18 cellular contexts compared by ENCODE assay signal in the genomic region with DNA sequence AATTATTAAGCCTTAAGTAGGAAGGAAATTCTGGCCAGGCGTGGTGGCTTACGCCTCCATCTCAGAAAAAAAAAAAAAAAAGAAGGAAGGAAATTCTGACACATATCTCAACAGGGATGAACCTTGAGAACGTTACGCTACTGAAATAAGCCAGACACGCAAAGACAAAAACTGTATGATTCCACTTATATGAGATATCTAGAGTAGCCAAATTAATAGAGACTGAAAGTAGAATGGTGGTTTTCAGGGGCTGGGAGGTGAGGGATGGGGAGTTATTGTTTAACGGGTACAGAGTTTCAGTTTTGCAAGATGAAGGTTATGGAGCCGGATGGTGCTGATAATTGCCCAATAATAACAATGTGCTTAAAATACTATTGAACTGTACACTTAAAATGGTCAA. TPM values are rescaled to one million over a fixed set of nuclear protein-coding genes. Genes with fewer than 3 reads are reported as not detected.
DNase-seq lines count a peak whose midpoint lies in the region; ATAC-seq, FAIRE-seq and TF ChIP-seq lines count a peak whose summit lies in the region.
"Had no signal": no experiment of that assay in that cellular context is flagged by ENCODE, and none has a peak within 500 bp of the region (broad histone marks: within the 10 kb centered on the region; RNA-seq: fewer than 3 reads in every experiment).

No MANE protein-coding gene starts in this region.

- H3K27me3 Mint-ChIP-seq in activated naive CD8-positive, alpha-beta T cell treated with anti-CD3 and anti-CD28 coated beads for 36 hours, result peaks cover 67% of the 10 kb centered on the region

- no peaks in the 10 kb centered on the region for H3K36me3 Mint-ChIP-seq in activated naive CD8-positive, alpha-beta T cell treated with anti-CD3 and anti-CD28 coated beads for 36 hours
- H3K36me3 Mint-ChIP-seq: CD8-positive, alpha-beta memory T cell had no signal

- H3K4me1 Mint-ChIP-seq in activated naive CD8-positive, alpha-beta T cell treated with anti-CD3 and anti-CD28 coated beads for 36 hours, result peaks cover 38% of the 10 kb centered on the region
- H3K4me1 Mint-ChIP-seq: neural crest cell had no signal

- H3K9me3 Mint-ChIP-seq in activated naive CD8-positive, alpha-beta T cell treated with anti-CD3 and anti-CD28 coated beads for 36 hours, result no peaks in the 10 kb centered on the region
- H3K9me3 Mint-ChIP-seq: CD8-positive, alpha-beta memory T cell; neural crest cell had no signal

- ATAC-seq in GM19468 (IDR thresholded peaks at IDR 0.05; ENCODE audit: extremely low read depth, unreplicated experiment) (peak; percentile 29), HG03571 (IDR thresholded peaks at IDR 0.05; ENCODE audit: unreplicated experiment) (peak; percentile 62), sciatic nerve (no peak), GM18858 (IDR thresholded peaks at IDR 0.05; ENCODE audit: unreplicated experiment) (no peak)

- no peak for FAIRE-seq in D721Med (lab: Jason Lieb, UNC)
- FAIRE-seq: G401.6, GM18507 had no signal

- TF ChIP-seq CTCF in D721Med (IDR thresholded peaks at IDR 0.05; ENCODE audit: insufficient read depth, missing control alignments), result no peak

- DNase-seq in NOMO-1 treated with DMSO at 0.1 percent for 48 hours (lab: John Stamatoyannopoulos, UW; ENCODE audit: unreplicated experiment), result peak; percentile 20
- no peak for DNase-seq in NOMO-1 (lab: John Stamatoyannopoulos, UW; ENCODE audit: unreplicated experiment in 2 of 2)
- peak; percentile 36 for DNase-seq in activated naive CD8-positive, alpha-beta T cell treated with anti-CD3 and anti-CD28 coated beads for 36 hours
- DNase-seq in sciatic nerve (ENCODE audit: low spot score), result no peak
- DNase-seq in D721Med (ENCODE audit: insufficient read length, low spot score), result no peak
- DNase-seq: 8988T; CD8-positive, alpha-beta memory T cell; NK-92 treated with Interleukin-12 subunit alpha and Interleukin-12 subunit beta, amount 100 ng/mL, for 24 hours; SJCRH30; WERI-Rb-1 had no signal

- H3K27ac Mint-ChIP-seq in activated naive CD8-positive, alpha-beta T cell treated with anti-CD3 and anti-CD28 coated beads for 36 hours, result peak overlapping the region; percentile 43
- H3K27ac Mint-ChIP-seq: CD8-positive, alpha-beta memory T cell had no signal

- intact Hi-C loops in sciatic nerve (cut with DNase I), result no loop called here

- H3K4me3 Mint-ChIP-seq in activated naive CD8-positive, alpha-beta T cell treated with anti-CD3 and anti-CD28 coated beads for 36 hours, result no peak overlapping the region
- H3K4me3 Mint-ChIP-seq: CD8-positive, alpha-beta memory T cell; neural crest cell had no signal

RNA-seq across cellular contexts. Expression of a gene that starts 16.2 kb away (rescaled TPM):
- total RNA-seq in activated naive CD8-positive, alpha-beta T cell treated with anti-CD3 and anti-CD28 coated beads for 36 hours, result 1 to 10 TPM; 2.3 to 3.2 TPM
- total RNA-seq in sciatic nerve, result not detected
- total RNA-seq: neural crest cell, SJCRH30, skeletal muscle tissue, temporal lobe had no signal

Comparison
In these comparisons a context has a peak if more than half of its experiments do, and no peak if none do; other contexts are left out.
1. DNase-seq: peak in NOMO-1 treated with DMSO at 0.1 percent for 48 hours (single experiment) and activated naive CD8-positive, alpha-beta T cell treated with anti-CD3 and anti-CD28 coated beads for 36 hours (single experiment); none in NOMO-1 (0 of 2), sciatic nerve (single experiment) and D721Med (single experiment).
2. ATAC-seq: peak in GM19468 (single experiment) and HG03571 (single experiment); none in sciatic nerve (single experiment) and GM18858 (single experiment).